1 cellular context compared by ENCODE assay signal in genomic region chr4:152500798-152501434, GRCh38.
TF ChIP-seq lines count a peak whose summit lies in the region.

No MANE protein-coding gene starts in this region.

TF ChIP-seq in K562, 482 proteins besides CTCF, POLR2A, EP300 and RAD21 (continued from another document and continues in another):
- TF ChIP-seq MBD1 (CRISPR knock-in tag; IDR thresholded peaks at IDR 0.05) (no peak), ZKSCAN3 (CRISPR knock-in tag; IDR thresholded peaks at IDR 0.05) (no peak), BDP1 (IDR thresholded peaks at IDR 0.05; ENCODE audit: insufficient read depth, insufficient read length) (no peak), SMC3 (conservative IDR thresholded peaks at IDR 0.05; ENCODE audit: insufficient read depth, low read depth, low read length) (peak; percentile 37; the same call in 1 of the 2 replicates), ZKSCAN8 (CRISPR knock-in tag; IDR thresholded peaks at IDR 0.05) (no peak), NR1H2 (CRISPR knock-in tag; IDR thresholded peaks at IDR 0.05) (no peak), MNT (conservative IDR thresholded peaks at IDR 0.05) (0 out of 4 replicates have a peak, but pooled peaks of 1 of the 2 experiments have one; percentile 30), HMBOX1 (IDR thresholded peaks at IDR 0.05) (0 out of 2 replicates have a peak, but pooled peaks have one; percentile 32), CHAMP1 (IDR thresholded peaks at IDR 0.05) (0 out of 2 replicates have a peak, but pooled peaks have one; percentile 30), ZNF277 (CRISPR knock-in tag; IDR thresholded peaks at IDR 0.05; ENCODE audit: borderline replicate concordance) (no peak), HBP1 (CRISPR knock-in tag; IDR thresholded peaks at IDR 0.05) (no peak), ZNF407 (IDR thresholded peaks at IDR 0.05; ENCODE audit: low read depth) (no peak), YY1 (IDR thresholded peaks at IDR 0.05; ENCODE audit: borderline replicate concordance in 1 of 3, control insufficient read depth in 1 of 3, extremely low read depth in 1 of 3, insufficient read depth in 3 of 3, insufficient read length in 1 of 3, insufficient replicate concordance in 2 of 3, low read depth in 1 of 3, low read length in 2 of 3) (no peak), KDM5B (IDR thresholded peaks at IDR 0.05; ENCODE audit: insufficient replicate concordance, low read depth, low read length) (no peak), DEAF1 (CRISPR knock-in tag; IDR thresholded peaks at IDR 0.05) (peak; percentile 50; the same call in 1 of the 2 replicates), SFPQ (IDR thresholded peaks at IDR 0.05; ENCODE audit: low read depth, low read length) (no peak), ARNT (IDR thresholded peaks at IDR 0.05) (0 out of 4 replicates have a peak, but pooled peaks of 1 of the 2 experiments have one; percentile 39)
